8 cellular contexts compared by ENCODE assay signal in the genomic region with DNA sequence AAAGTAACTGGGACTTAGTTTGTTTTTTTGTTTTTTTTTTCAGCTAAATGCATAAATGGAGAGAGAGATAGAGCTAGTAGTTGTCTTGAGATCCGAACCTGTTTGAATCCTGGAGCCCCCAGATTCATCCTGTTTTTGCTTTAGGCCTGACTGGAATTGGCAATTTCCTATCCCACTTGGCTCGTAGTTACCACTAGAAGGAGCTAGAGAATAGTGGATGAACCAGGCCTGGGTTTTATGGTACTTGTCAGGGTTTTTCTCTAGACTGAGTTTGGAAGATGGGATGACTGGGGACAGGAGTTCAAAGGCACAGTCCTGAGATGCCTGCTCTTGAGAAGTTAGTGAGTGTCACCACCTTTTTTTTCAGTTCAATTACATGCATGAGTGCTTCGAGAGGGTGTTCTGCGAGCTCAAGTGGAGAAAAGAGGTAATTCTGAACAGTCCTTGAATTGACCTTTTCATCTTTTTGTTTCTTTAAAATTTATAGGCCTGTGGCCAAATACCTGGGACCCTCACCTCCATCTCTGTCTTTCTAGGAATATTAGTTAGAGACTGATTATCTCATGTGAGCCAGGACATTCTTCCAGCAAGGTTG. TPM values are rescaled to one million over a fixed set of nuclear protein-coding genes. Genes with fewer than 3 reads are reported as not detected.
A peak's percentile ranks its signal among the peaks of the same experiment; 100 is the strongest.
DNase-seq lines count a peak whose midpoint lies in the region; ATAC-seq, FAIRE-seq and TF ChIP-seq lines count a peak whose summit lies in the region.

No MANE protein-coding gene starts in this region.

- POLR2A ChIA-PET in AG04450 (lab: Yijun Ruan, JAX) (no interaction called here), endothelial cell of umbilical vein (lab: Charles Lee) (no interaction called here)

- no peaks in the 10 kb centered on the region for H3K9me1 ChIP-seq in endothelial cell of umbilical vein (replicated peaks; ENCODE audit: control insufficient read depth, extremely low read depth, insufficient read depth, low read length)

- TF ChIP-seq CTCF in AG04450 (IDR thresholded peaks at IDR 0.05; ENCODE audit: low read depth, low read length) = peak; percentile 82
- TF ChIP-seq CTCF in endothelial cell of umbilical vein (IDR thresholded peaks at IDR 0.05; ENCODE audit: extremely low read depth in 1 of 2, insufficient read depth in 1 of 2, low read depth in 1 of 2, low read length in 2 of 2) = peak; percentile 60 to 71
- TF ChIP-seq CTCF in testis (IDR thresholded peaks at IDR 0.05) = peak in 1 of 3 experiments; percentile 34

- no peak overlapping the region for H2AFZ ChIP-seq in endothelial cell of umbilical vein (ENCODE audit: low read depth, low read length)

- WGBS in testis, 2 donors = 74 to 86% methylated on average over 4 of the region's 4 CpGs

- no peak for ATAC-seq in HG02884 (IDR thresholded peaks at IDR 0.05; ENCODE audit: unreplicated experiment)

- TF ChIP-seq POLR2A in endothelial cell of umbilical vein (IDR thresholded peaks at IDR 0.05; ENCODE audit: low read depth, low read length) (no peak), testis (IDR thresholded peaks at IDR 0.05) (no peak)

- H3K4me3 ChIP-seq in AG04450 (ENCODE audit: low read depth, low read length) (no peak overlapping the region), endothelial cell of umbilical vein (replicated peaks in 1 of 3; ENCODE audit: insufficient read depth in 1 of 3, low read depth in 1 of 3, low read length in 3 of 3) (no peak overlapping the region), testis (no peak overlapping the region)

- CTCF ChIA-PET in AG04450 (lab: Charles Lee) (interaction anchor here (0.5 to 2.4 kb wide), 24 partner anchors 9 to 308 kb away, joined by 3 to 21 read pairs (median 4); no protein-coding TSS in a partner anchor), endothelial cell of umbilical vein (lab: Charles Lee) (interaction anchor here (0.7 to 2.5 kb wide), 30 partner anchors 9 to 249 kb away, joined by 3 to 19 read pairs (median 5); a partner anchor contains a TSS)

- dilution Hi-C loops in endothelial cell of umbilical vein (cut with MboI; ENCODE audit: extremely low pct_ligation_motif_present, low sequenced_read_pairs) = no loop called here

- no peak overlapping the region for H3K9ac ChIP-seq in endothelial cell of umbilical vein (replicated peaks; ENCODE audit: extremely low read depth, insufficient read depth, low read length)

- no peaks in the 10 kb centered on the region for H3K9me3 ChIP-seq in AG04450 (ENCODE audit: control insufficient read depth, insufficient read depth, low read length)
- no peaks in the 10 kb centered on the region for H3K9me3 ChIP-seq in endothelial cell of umbilical vein (replicated peaks; ENCODE audit: control insufficient read depth, insufficient read depth, low read length)
- no peaks in the 10 kb centered on the region for H3K9me3 ChIP-seq in testis

- no TSS peak for BruUV-seq in endothelial cell of umbilical vein (replicated peaks; lab: Mats Ljungman, UMichigan)

- no peaks in the 10 kb centered on the region for H4K20me1 ChIP-seq in endothelial cell of umbilical vein (replicated peaks; ENCODE audit: control insufficient read depth, extremely low read depth, insufficient read depth, low read length)

- no peak overlapping the region for H3K4me2 ChIP-seq in endothelial cell of umbilical vein (ENCODE audit: insufficient read depth, low read length)

- H3K36me3 ChIP-seq in endothelial cell of umbilical vein (ENCODE audit: control insufficient read depth in 2 of 2, extremely low read depth in 1 of 2, insufficient read depth in 2 of 2, low read length in 2 of 2) (peaks cover 0 to 5% of the 10 kb centered on the region in 2 experiments), testis (ENCODE audit: low read depth, missing control alignments) (no peaks in the 10 kb centered on the region)

- H3K27me3 ChIP-seq in AG04450 (ENCODE audit: control insufficient read depth, insufficient read depth, low read length) (no peaks in the 10 kb centered on the region), endothelial cell of umbilical vein (ENCODE audit: control insufficient read depth in 2 of 2, insufficient read depth in 2 of 2, low read length in 2 of 2) (no peaks in the 10 kb centered on the region), testis (no peaks in the 10 kb centered on the region)

- no peaks in the 10 kb centered on the region for H3K79me2 ChIP-seq in endothelial cell of umbilical vein (ENCODE audit: control insufficient read depth, insufficient read depth, low read length)

- H3K27ac ChIP-seq in AG04450 (ENCODE audit: low read depth, low read length) (no peak overlapping the region), endothelial cell of umbilical vein (ENCODE audit: insufficient read depth, low read depth, low read length) (no peak overlapping the region), testis (no peak overlapping the region)

- FAIRE-seq in GM18507 (lab: Jason Lieb, UNC) (peak; percentile 70), endothelial cell of umbilical vein (lab: Jason Lieb, UNC) (peak; percentile 79)

- H3K4me1 ChIP-seq in endothelial cell of umbilical vein (ENCODE audit: control insufficient read depth, extremely low read depth, insufficient read depth, low read length) (no peaks in the 10 kb centered on the region), testis (no peaks in the 10 kb centered on the region)

- intact Hi-C loops in endothelial cell of umbilical vein (cut with micrococcal nuclease) = loop anchor here (1.0 to 5.0 kb wide), 3 partner anchors 42 to 251 kb away; no protein-coding TSS in a partner anchor
- intact Hi-C loops in testis (cut with DNase I; ENCODE audit: low total_unique reads) = no loop called here

- no peak for DNase-seq in AG04450 (ENCODE audit: low read depth, low spot score)
- DNase-seq in GM18507 (ENCODE audit: extremely low spot score, insufficient read length, low read depth) = no peak
- peak; percentile 49 for DNase-seq in NCI-H82 treated with DMSO at 0.1 percent for 48 hours (lab: John Stamatoyannopoulos, UW; ENCODE audit: unreplicated experiment)
- peak; percentile 52 for DNase-seq in endothelial cell of umbilical vein (ENCODE audit: low read depth, low spot score)
- DNase-seq in pons (ENCODE audit: low spot score) = peak; percentile 59
- no peak for DNase-seq in testis
- no peak for DNase-seq in germinal center (ENCODE audit: low spot score)

TF ChIP-seq in endothelial cell of umbilical vein, 7 proteins besides CTCF, POLR2A, EP300 and RAD21:
- no peak for TF ChIP-seq MYC (IDR thresholded peaks at IDR 0.05; ENCODE audit: low read depth, low read length)
- no peak for TF ChIP-seq POLR2AphosphoS5 (IDR thresholded peaks at IDR 0.05; ENCODE audit: insufficient read depth, low read depth, low read length)
- TF ChIP-seq EZH2 (IDR thresholded peaks at IDR 0.05; ENCODE audit: borderline replicate concordance, low read depth, low read length, severe bottlenecking) = no peak
- no peak for TF ChIP-seq JUN (IDR thresholded peaks at IDR 0.05; ENCODE audit: borderline replicate concordance, insufficient read depth, insufficient read length, low read depth)
- TF ChIP-seq, protein P1, sequence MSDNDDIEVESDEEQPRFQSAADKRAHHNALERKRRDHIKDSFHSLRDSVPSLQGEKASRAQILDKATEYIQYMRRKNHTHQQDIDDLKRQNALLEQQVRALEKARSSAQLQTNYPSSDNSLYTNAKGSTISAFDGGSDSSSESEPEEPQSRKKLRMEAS (IDR thresholded peaks at IDR 0.05; ENCODE audit: insufficient read depth, insufficient read length) = no peak
- no peak for TF ChIP-seq GATA2 (IDR thresholded peaks at IDR 0.05; ENCODE audit: insufficient read depth, insufficient read length, low read depth, low read length)
- no peak for TF ChIP-seq FOS (IDR thresholded peaks at IDR 0.05; ENCODE audit: borderline replicate concordance, insufficient read depth, low read length)

RNA-seq across cellular contexts. Expression of a gene that starts 23.4 kb away (rescaled TPM):
- polyA plus RNA-seq in AG04450 (2011; rRNA removed) = not detected in 2 replicates
- polyA minus RNA-seq in AG04450 (2011; rRNA and poly(A)+ RNA removed) = not detected in 2 replicates
- total RNA-seq in endothelial cell of umbilical vein = not detected in 2 replicates
- not detected in 2 replicates for polyA plus RNA-seq in endothelial cell of umbilical vein
- polyA plus RNA-seq in endothelial cell of umbilical vein (2011; cell fraction: cytosol; rRNA removed) = not detected in 2 replicates
- polyA plus RNA-seq in endothelial cell of umbilical vein (2011; cell fraction: nucleus; rRNA removed) = not detected in 2 replicates
- not detected in 2 replicates for polyA plus RNA-seq in endothelial cell of umbilical vein (2012)
- not detected in 2 replicates for polyA minus RNA-seq in endothelial cell of umbilical vein
- polyA minus RNA-seq in endothelial cell of umbilical vein (2011; cell fraction: cytosol; rRNA and poly(A)+ RNA removed) = not detected
- not detected in 2 replicates for polyA minus RNA-seq in endothelial cell of umbilical vein (2011; cell fraction: nucleus; rRNA and poly(A)+ RNA removed)
- 1 to 10 TPM; 3.2 to 4.6 TPM for total RNA-seq in testis
- 2.6 TPM for polyA plus RNA-seq in testis (ENCODE audit: insufficient read depth, low read depth, low replicate concordance)

RNA-seq across cellular contexts. Expression of a gene that starts 28.2 kb away (rescaled TPM):
- polyA plus RNA-seq in AG04450 (2011; rRNA removed) = not detected in 2 replicates
- polyA minus RNA-seq in AG04450 (2011; rRNA and poly(A)+ RNA removed) = not detected in 2 replicates
- not detected in 2 replicates for total RNA-seq in endothelial cell of umbilical vein
- polyA plus RNA-seq in endothelial cell of umbilical vein = not detected in 2 replicates
- not detected in 2 replicates for polyA plus RNA-seq in endothelial cell of umbilical vein (2011; cell fraction: cytosol; rRNA removed)
- polyA plus RNA-seq in endothelial cell of umbilical vein (2011; cell fraction: nucleus; rRNA removed) = not detected in 2 replicates
- polyA plus RNA-seq in endothelial cell of umbilical vein (2012) = not detected in 2 replicates
- not detected in 2 replicates for polyA minus RNA-seq in endothelial cell of umbilical vein
- not detected for polyA minus RNA-seq in endothelial cell of umbilical vein (2011; cell fraction: cytosol; rRNA and poly(A)+ RNA removed)
- polyA minus RNA-seq in endothelial cell of umbilical vein (2011; cell fraction: nucleus; rRNA and poly(A)+ RNA removed) = not detected in 2 replicates
- 10 to 100 TPM in 1 of 2 donors, 1 to 10 TPM in 1; 6.4 to 30.2 TPM for total RNA-seq in testis
- polyA plus RNA-seq in testis (ENCODE audit: insufficient read depth, low read depth, low replicate concordance) = 20.5 TPM

Comparison
In these comparisons a context has a peak if more than half of its experiments do, and no peak if none do; other contexts are left out.
1. DNase-seq: peak in NCI-H82 treated with DMSO at 0.1 percent for 48 hours (single experiment), endothelial cell of umbilical vein (single experiment) and pons (single experiment); none in AG04450 (single experiment), GM18507 (single experiment), testis (single experiment) and germinal center (single experiment).
2. RNA of a gene that starts 28.2 kb away (polyA plus RNA-seq): 20.5 TPM in testis (single experiment); not detected in AG04450 and not detected in endothelial cell of umbilical vein; every median in the first group is over 10 times any median in the second.